23 cellular contexts compared by ENCODE assay signal in the genomic region with DNA sequence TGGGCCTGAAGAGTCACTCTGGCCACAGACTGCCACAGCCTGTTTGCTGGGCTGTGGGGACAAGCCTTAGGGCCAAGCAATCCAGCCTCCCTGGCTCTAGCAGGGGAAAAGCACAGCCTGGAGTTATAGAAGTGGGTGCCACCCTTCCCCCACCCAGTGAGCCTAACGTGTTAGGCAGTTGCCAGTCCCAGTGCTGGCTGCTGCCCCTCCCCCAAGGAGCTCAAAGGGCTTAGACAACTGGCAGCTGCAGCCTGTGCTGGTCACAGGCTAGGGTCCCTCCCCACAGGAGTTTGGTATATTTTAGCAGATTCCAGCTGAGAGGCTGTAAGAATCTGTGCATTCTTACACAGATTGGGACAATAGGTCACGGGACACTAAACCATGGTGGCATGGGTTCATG.
DNase-seq lines count a peak whose midpoint lies in the region; ATAC-seq, FAIRE-seq and TF ChIP-seq lines count a peak whose summit lies in the region.
"Had no signal": no experiment of that assay in that cellular context is flagged by ENCODE, and none has a peak within 500 bp of the region (broad histone marks: within the 10 kb centered on the region; RNA-seq: fewer than 3 reads in every experiment).

No MANE protein-coding gene starts in this region.

- CTCF ChIA-PET in HepG2 (lab: Yijun Ruan, JAX; ENCODE audit: low intra/inter-chr PET ratio, low total read pairs), result no interaction called here

- H3K4me3 ChIP-seq in HepG2 (replicated peaks in 1 of 3; ENCODE audit: insufficient read depth in 1 of 3, low read depth in 2 of 3, low read length in 3 of 3) (no peak overlapping the region), right lobe of liver (no peak overlapping the region), neural progenitor cell (no peak overlapping the region)
- H3K4me3 ChIP-seq: BLaER1 treated with 17β-estradiol and CSF1 and Interleukin-3, amounts not matched to agents 10 nM and 100 nM; HAP-1 had no signal

- H3K4me1 ChIP-seq in HepG2 (ENCODE audit: insufficient read depth, low read length), result peaks cover 10% of the 10 kb centered on the region; the same call in 1 of the 2 replicates
- no peaks in the 10 kb centered on the region for H3K4me1 ChIP-seq in right lobe of liver
- no peaks in the 10 kb centered on the region for H3K4me1 ChIP-seq in neural progenitor cell
- H3K4me1 ChIP-seq: BE2C; BLaER1 treated with 17β-estradiol and CSF1 and Interleukin-3, amounts not matched to agents 10 nM and 100 nM; HAP-1 had no signal

- no peak overlapping the region for H2AFZ ChIP-seq in HepG2 (ENCODE audit: low read length)
- no peak overlapping the region for H2AFZ ChIP-seq in neural progenitor cell (replicated peaks)

- no peak for TF ChIP-seq RAD21 in HepG2 (CRISPR knock-in tag; IDR thresholded peaks at IDR 0.05)

- H3K4me2 ChIP-seq in HepG2 (ENCODE audit: low read depth, low read length), result peak overlapping the region; percentile 27; the same call in 1 of the 2 replicates
- H3K4me2 ChIP-seq in neural progenitor cell, result no peak overlapping the region
- H3K4me2 ChIP-seq: BLaER1 treated with 17β-estradiol and CSF1 and Interleukin-3, amounts not matched to agents 10 nM and 100 nM had no signal

- intact Hi-C loops in HepG2 (cut with micrococcal nuclease; ENCODE audit: unreplicated experiment) (no loop called here), right lobe of liver (cut with DNase I) (no loop called here)

- H3K36me3 ChIP-seq in HepG2 (replicated peaks in 1 of 2; ENCODE audit: control insufficient read depth in 1 of 2, insufficient read depth in 2 of 2, low read length in 2 of 2), result no peaks in the 10 kb centered on the region
- no peaks in the 10 kb centered on the region for H3K36me3 ChIP-seq in right lobe of liver
- no peaks in the 10 kb centered on the region for H3K36me3 ChIP-seq in neural progenitor cell
- H3K36me3 ChIP-seq: BE2C; BLaER1 treated with 17β-estradiol and CSF1 and Interleukin-3, amounts not matched to agents 10 nM and 100 nM; HAP-1 had no signal

- peak; percentile 45 for DNase-seq in HepG2 (ENCODE audit: low spot score)
- DNase-seq in right lobe of liver, result no peak
- DNase-seq in NCI-H82 treated with DMSO at 0.1 percent for 48 hours (lab: John Stamatoyannopoulos, UW; ENCODE audit: unreplicated experiment), result peak; percentile 7
- peak; percentile 8 for DNase-seq in neural progenitor cell (ENCODE audit: low spot score)
- no peak for DNase-seq in Ammon's horn (ENCODE audit: low spot score)
- DNase-seq in osteocyte (ENCODE audit: extremely low spot score, unreplicated experiment), result no peak
- no peak for DNase-seq in NCI-H2196 treated with DMSO at 0.1 percent for 48 hours (lab: John Stamatoyannopoulos, UW; ENCODE audit: unreplicated experiment)
- DNase-seq: BE2C; CD4-positive, alpha-beta T cell; CD8-positive, alpha-beta memory T cell; DMS 273 treated with DMSO at 0.1 percent for 48 hours; DMS79; GOT3; HFFc6 had no signal

- ATAC-seq in HepG2 (no peak), right lobe of liver (no peak)

- TF ChIP-seq EP300 in HepG2 (IDR thresholded peaks at IDR 0.05; ENCODE audit: low read depth in 2 of 2, low read length in 2 of 2) (no peak), HepG2 (CRISPR knock-in tag; IDR thresholded peaks at IDR 0.05; ENCODE audit: borderline replicate concordance) (no peak)

- H3K4me1 Mint-ChIP-seq in neural progenitor cell (no peaks in the 10 kb centered on the region), osteocyte (ENCODE audit: unreplicated experiment) (no peaks in the 10 kb centered on the region)
- H3K4me1 Mint-ChIP-seq: CD14-positive monocyte; CD8-positive, alpha-beta memory T cell had no signal

- no CpG with 5 or more reads among the region's 2 CpGs for whole genome bisulfite sequencing in HepG2 (ENCODE audit: low lambda C conversion rate)
- WGBS in right lobe of liver (ENCODE audit: insufficient coverage, low coverage, low lambda C conversion rate, missing lambda C conversion rate), result 10% methylated on average over 1 of the region's 2 CpGs

- no peaks in the 10 kb centered on the region for H3F3A ChIP-seq in neural progenitor cell (ENCODE audit: low read depth)

- TF ChIP-seq CTCF in HepG2 (CRISPR knock-in tag; IDR thresholded peaks at IDR 0.05) (no peak), right lobe of liver (IDR thresholded peaks at IDR 0.05) (no peak), neural progenitor cell (IDR thresholded peaks at IDR 0.05) (no peak), osteocyte (IDR thresholded peaks at IDR 0.05) (no peak)

- TF ChIP-seq POLR2A in HepG2 (IDR thresholded peaks at IDR 0.05; ENCODE audit: insufficient read depth in 1 of 2, low read depth in 2 of 2, low read length in 2 of 2) (no peak), right lobe of liver (IDR thresholded peaks at IDR 0.05) (no peak)

- no peak overlapping the region for H3K4me3 Mint-ChIP-seq in neural progenitor cell
- no peak overlapping the region for H3K4me3 Mint-ChIP-seq in osteocyte (ENCODE audit: unreplicated experiment)
- H3K4me3 Mint-ChIP-seq: CD14-positive monocyte; CD4-positive, alpha-beta T cell; CD8-positive, alpha-beta memory T cell; HFFc6 had no signal

- BruUV-seq in HepG2 (replicated peaks; lab: Mats Ljungman, UMichigan), result no TSS peak

- in situ Hi-C loops in HepG2 (cut with HindIII; ENCODE audit: extremely low pct_ligation_motif_present, low pct_unique_long_range_greater_than_20kb), result no loop called here

- H3K27me3 Mint-ChIP-seq in neural progenitor cell (ENCODE audit: insufficient read depth, low read depth) (no peaks in the 10 kb centered on the region), osteocyte (ENCODE audit: unreplicated experiment) (no peaks in the 10 kb centered on the region)
- H3K27me3 Mint-ChIP-seq: CD4-positive, alpha-beta T cell had no signal

- H3K36me3 Mint-ChIP-seq in neural progenitor cell, result no peaks in the 10 kb centered on the region
- no peaks in the 10 kb centered on the region for H3K36me3 Mint-ChIP-seq in osteocyte (ENCODE audit: unreplicated experiment)
- H3K36me3 Mint-ChIP-seq: CD14-positive monocyte; CD8-positive, alpha-beta memory T cell had no signal

- no peak overlapping the region for H3K27ac ChIP-seq in HepG2 (ENCODE audit: extremely low read length, insufficient read depth, low read length)
- no peak overlapping the region for H3K27ac ChIP-seq in right lobe of liver
- no peak overlapping the region for H3K27ac ChIP-seq in neural progenitor cell
- H3K27ac ChIP-seq: 22Rv1; BLaER1 treated with 17β-estradiol and CSF1 and Interleukin-3, amounts not matched to agents 10 nM and 100 nM had no signal

- H3K27ac Mint-ChIP-seq in neural progenitor cell (no peak overlapping the region), osteocyte (ENCODE audit: unreplicated experiment) (no peak overlapping the region)
- H3K27ac Mint-ChIP-seq: CD14-positive monocyte; CD4-positive, alpha-beta T cell; HFFc6 had no signal

- no peak for FAIRE-seq in HepG2 (lab: Jason Lieb, UNC)
- FAIRE-seq: A204.1, D721Med, G401.6, GM12892, H54 had no signal

- H3K9me3 Mint-ChIP-seq in neural progenitor cell, result peaks cover 21% of the 10 kb centered on the region
- H3K9me3 Mint-ChIP-seq in osteocyte (ENCODE audit: unreplicated experiment), result peaks cover 44% of the 10 kb centered on the region
- H3K9me3 Mint-ChIP-seq: CD4-positive, alpha-beta T cell had no signal

- H3K79me2 ChIP-seq in HepG2 (ENCODE audit: insufficient read depth, low read length), result no peaks in the 10 kb centered on the region
- H3K79me2 ChIP-seq in neural progenitor cell (ENCODE audit: low read depth), result no peaks in the 10 kb centered on the region

- H4K20me1 ChIP-seq in HepG2 (ENCODE audit: insufficient read depth, low read length) (no peaks in the 10 kb centered on the region), neural progenitor cell (ENCODE audit: low read depth) (no peaks in the 10 kb centered on the region)
- H4K20me1 ChIP-seq: BLaER1 treated with 17β-estradiol and CSF1 and Interleukin-3, amounts not matched to agents 10 nM and 100 nM had no signal

- H3K9me3 ChIP-seq in HepG2 (ENCODE audit: low read length) (peaks cover 2% of the 10 kb centered on the region; the same call in 1 of the 2 replicates), right lobe of liver (no peaks in the 10 kb centered on the region), neural progenitor cell (ENCODE audit: low read depth) (peaks cover 5% of the 10 kb centered on the region)
- H3K9me3 ChIP-seq: BE2C, HAP-1 had no signal

- POLR2A ChIA-PET in HepG2 (lab: Yijun Ruan, JAX), result no interaction called here

- H3K27me3 ChIP-seq in HepG2 (ENCODE audit: control insufficient read depth in 1 of 2, insufficient read depth in 2 of 2, low read length in 2 of 2) (no peaks in the 10 kb centered on the region), right lobe of liver (no peaks in the 10 kb centered on the region), neural progenitor cell (no peaks in the 10 kb centered on the region)
- H3K27me3 ChIP-seq: BE2C had no signal

- H3K9ac ChIP-seq in HepG2 (ENCODE audit: insufficient read depth, low read depth, low read length) (no peak overlapping the region), neural progenitor cell (no peak overlapping the region)
- H3K9ac ChIP-seq: BLaER1 treated with 17β-estradiol and CSF1 and Interleukin-3, amounts not matched to agents 10 nM and 100 nM had no signal

TF ChIP-seq in HepG2, 621 proteins besides CTCF, POLR2A, EP300 and RAD21:
- TF ChIP-seq, protein P1, sequence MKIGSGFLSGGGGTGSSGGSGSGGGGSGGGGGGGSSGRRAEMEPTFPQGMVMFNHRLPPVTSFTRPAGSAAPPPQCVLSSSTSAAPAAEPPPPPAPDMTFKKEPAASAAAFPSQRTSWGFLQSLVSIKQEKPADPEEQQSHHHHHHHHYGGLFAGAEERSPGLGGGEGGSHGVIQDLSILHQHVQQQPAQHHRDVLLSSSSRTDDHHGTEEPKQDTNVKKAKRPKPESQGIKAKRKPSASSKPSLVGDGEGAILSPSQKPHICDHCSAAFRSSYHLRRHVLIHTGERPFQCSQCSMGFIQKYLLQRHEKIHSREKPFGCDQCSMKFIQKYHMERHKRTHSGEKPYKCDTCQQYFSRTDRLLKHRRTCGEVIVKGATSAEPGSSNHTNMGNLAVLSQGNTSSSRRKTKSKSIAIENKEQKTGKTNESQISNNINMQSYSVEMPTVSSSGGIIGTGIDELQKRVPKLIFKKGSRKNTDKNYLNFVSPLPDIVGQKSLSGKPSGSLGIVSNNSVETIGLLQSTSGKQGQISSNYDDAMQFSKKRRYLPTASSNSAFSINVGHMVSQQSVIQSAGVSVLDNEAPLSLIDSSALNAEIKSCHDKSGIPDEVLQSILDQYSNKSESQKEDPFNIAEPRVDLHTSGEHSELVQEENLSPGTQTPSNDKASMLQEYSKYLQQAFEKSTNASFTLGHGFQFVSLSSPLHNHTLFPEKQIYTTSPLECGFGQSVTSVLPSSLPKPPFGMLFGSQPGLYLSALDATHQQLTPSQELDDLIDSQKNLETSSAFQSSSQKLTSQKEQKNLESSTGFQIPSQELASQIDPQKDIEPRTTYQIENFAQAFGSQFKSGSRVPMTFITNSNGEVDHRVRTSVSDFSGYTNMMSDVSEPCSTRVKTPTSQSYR (CRISPR knock-in tag; IDR thresholded peaks at IDR 0.05; ENCODE audit: borderline replicate concordance), result peak; percentile 84
- TF ChIP-seq ZNF879 (CRISPR knock-in tag; IDR thresholded peaks at IDR 0.05), result no peak

Comparison
In these comparisons a context has a peak if more than half of its experiments do, and no peak if none do; other contexts are left out.
1. DNase-seq: peak in HepG2 (single experiment), NCI-H82 treated with DMSO at 0.1 percent for 48 hours (single experiment) and neural progenitor cell (single experiment); none in right lobe of liver (0 of 3), Ammon's horn (single experiment), osteocyte (single experiment) and NCI-H2196 treated with DMSO at 0.1 percent for 48 hours (single experiment).